27 cellular contexts compared by ENCODE assay signal in the genomic region with DNA sequence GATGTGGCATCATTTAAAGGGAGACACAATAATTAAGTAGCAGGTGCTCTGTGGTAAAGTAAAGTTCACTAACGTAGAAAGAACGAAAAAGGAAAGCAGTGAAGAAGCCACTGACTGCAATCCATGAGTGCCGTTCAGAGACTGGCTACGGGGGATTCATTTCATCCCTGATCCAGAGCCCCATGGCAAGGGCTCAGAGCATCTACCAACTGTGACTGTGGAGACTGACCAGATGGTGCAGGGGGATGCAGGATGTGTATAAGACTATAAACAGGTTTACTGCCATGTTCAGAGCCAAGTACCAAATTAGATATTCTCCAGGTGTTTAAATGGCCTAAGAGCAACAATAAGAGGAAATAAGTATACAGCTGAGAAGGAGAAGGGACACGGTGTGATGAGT. TPM values are rescaled to one million over a fixed set of nuclear protein-coding genes. Genes with fewer than 3 reads are reported as not detected.
"Had no signal": no experiment of that assay in that cellular context is flagged by ENCODE, and none has a peak within 500 bp of the region (broad histone marks: within the 10 kb centered on the region; RNA-seq: fewer than 3 reads in every experiment).

No MANE protein-coding gene starts in this region.

- H3K4me3 ChIP-seq: adrenal gland, SJCRH30 had no signal

- H3K9me3 ChIP-seq: adrenal gland, SJCRH30, SK-N-SH had no signal

- H3K27me3 ChIP-seq: adrenal gland, SJCRH30 had no signal

- H3K4me1 ChIP-seq: adrenal gland, SJCRH30 had no signal

- ATAC-seq: activated CD4-positive, alpha-beta T cell treated with anti-CD3 and anti-CD28 coated beads for 36 hours; activated CD8-positive, alpha-beta T cell treated with anti-CD3 and anti-CD28 coated beads for 36 hours; activated T-cell treated with anti-CD3 and anti-CD28 coated beads, Interleukin-2, amount 50 U/mL, for 72 hours had no signal

- H3K4me2 ChIP-seq: SK-N-SH had no signal

- DNase-seq: activated CD4-positive, alpha-beta T cell treated with anti-CD3 and anti-CD28 coated beads for 36 hours; activated CD4-positive, alpha-beta T cell treated with anti-CD3 and anti-CD28 coated beads, Interleukin-2, amount 50 U/mL, for 1 hour; activated CD8-positive, alpha-beta memory T cell treated with anti-CD3 and anti-CD28 coated beads, Interleukin-2, amount 50 U/mL, for 4 hours; activated CD8-positive, alpha-beta T cell treated with anti-CD3 and anti-CD28 coated beads for 36 hours; activated gamma-delta T cell treated with Interleukin-2 at 50 U/mL for 16 hours; activated naive CD4-positive, alpha-beta T cell treated with anti-CD3 and anti-CD28 coated beads, Interleukin-2, amount 10 ng/mL, durations not matched to agents 7 days and 5 days; activated naive CD8-positive, alpha-beta T cell treated with anti-CD3 and anti-CD28 coated beads, Interleukin-2, amount 10 ng/mL, durations not matched to agents 7 days and 5 days; activated T-cell treated with anti-CD3 and anti-CD28 coated beads, Interleukin-2, amount 50 U/mL, for 72 hours; adrenal gland; anterior cingulate cortex; caudate nucleus; IMR-90; Kasumi-1; KBM-7; NCI-H1105 treated with DMSO at 0.1 percent for 48 hours; NCI-H1436 treated with DMSO at 0.1 percent for 48 hours; NCI-H187; NCI-H2227 treated with DMSO at 0.1 percent for 48 hours; NCI-H446 treated with DMSO at 0.1 percent for 48 hours; SK-N-SH; T-helper 1 cell had no signal

- H3K27ac ChIP-seq: adrenal gland, SJCRH30, VCaP had no signal

- H3K9ac ChIP-seq: SK-N-SH had no signal

- H3K36me3 ChIP-seq: adrenal gland, SJCRH30 had no signal

RNA-seq across cellular contexts. Expression of a gene that starts 47.7 kb away (rescaled TPM):
- total RNA-seq: activated CD4-positive, alpha-beta T cell treated with anti-CD3 and anti-CD28 coated beads for 36 hours; activated CD8-positive, alpha-beta T cell treated with anti-CD3 and anti-CD28 coated beads for 36 hours; activated naive CD8-positive, alpha-beta T cell treated with anti-CD3 and anti-CD28 coated beads, Interleukin-2, amount 10 ng/mL, durations not matched to agents 7 days and 5 days; activated T-cell treated with anti-CD3 and anti-CD28 coated beads, Interleukin-2, amount 50 U/mL, for 72 hours; activated T-helper 2 cell treated with anti-CD3 and anti-CD28 coated beads, Interferon-gamma antibody, Interleukin-2, Interleukin-4, amounts not matched to agents 10 μg/mL and 5 μg/mL and 100 μg/mL, durations not matched to agents 14 hours and 24 hours and 36 hours; IMR-90; OCI-LY7; RPMI7951; SJCRH30; T-helper 2 cell treated with Interferon-gamma antibody and Interleukin-4, amounts not matched to agents 100 ng/mL and 5 ng/mL, for 36 hours had no signal
- polyA plus RNA-seq: IMR-90 had no signal
